Comparison of ENCODE assay signal across 19 cellular contexts in the genomic region with DNA sequence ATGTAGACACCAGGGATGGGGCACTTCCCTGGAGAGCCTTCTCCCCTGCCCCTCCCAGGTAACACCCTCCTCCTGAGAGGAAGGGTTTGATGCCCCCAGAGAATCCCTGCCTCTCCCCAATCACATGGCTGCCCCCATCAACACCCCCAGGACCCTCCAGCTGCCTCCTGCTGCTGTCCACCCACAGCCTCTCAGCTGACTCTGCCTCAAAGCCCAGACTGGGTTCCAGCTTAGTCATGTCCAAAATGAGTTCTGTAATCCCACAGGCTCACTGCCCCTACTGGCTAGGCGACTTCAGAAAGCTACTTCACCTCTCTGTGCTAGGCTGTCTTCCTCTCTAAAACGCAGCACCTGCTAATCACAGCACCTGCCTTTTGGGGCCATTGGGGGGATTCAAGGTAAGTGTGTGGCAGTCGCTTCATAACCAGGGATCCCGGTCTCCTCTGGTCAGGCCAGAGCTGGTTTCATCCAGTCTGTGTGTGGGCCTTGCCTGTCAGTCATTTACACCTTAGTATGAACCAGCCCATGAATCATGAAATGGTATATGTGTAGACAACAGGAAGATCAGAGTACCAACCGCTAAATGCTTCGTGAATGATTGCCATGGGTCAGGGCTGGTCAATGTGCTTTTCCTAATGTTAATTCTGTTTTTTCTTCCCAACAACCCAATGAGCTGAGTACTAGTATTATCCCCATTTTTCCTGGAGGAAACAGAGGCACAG. TPM values are rescaled to one million over a fixed set of nuclear protein-coding genes. Genes with fewer than 3 reads are reported as not detected.
DNase-seq lines count a peak whose midpoint lies in the region; ATAC-seq, FAIRE-seq and TF ChIP-seq lines count a peak whose summit lies in the region.
"Had no signal": no experiment of that assay in that cellular context is flagged by ENCODE, and none has a peak within 500 bp of the region (broad histone marks: within the 10 kb centered on the region; RNA-seq: fewer than 3 reads in every experiment).

No MANE protein-coding gene starts in this region.

- H3K27ac ChIP-seq in HepG2 (ENCODE audit: extremely low read length, insufficient read depth, low read length): no peak overlapping the region
- H3K27ac ChIP-seq: thyroid gland had no signal

- no peak overlapping the region for H3K4me3 Mint-ChIP-seq in activated naive CD8-positive, alpha-beta T cell treated with anti-CD3 and anti-CD28 coated beads, Interleukin-2, amount 10 ng/mL, durations not matched to agents 7 days and 5 days
- H3K4me3 Mint-ChIP-seq in activated naive CD8-positive, alpha-beta T cell treated with anti-CD3 and anti-CD28 coated beads, Interleukin-2, amount 50 U/mL, for 24 hours: no peak overlapping the region
- H3K4me3 Mint-ChIP-seq: activated naive CD8-positive, alpha-beta T cell; neural crest cell; WTC11 had no signal

- H3K4me2 ChIP-seq in HepG2 (ENCODE audit: low read depth, low read length): no peak overlapping the region
- H3K4me2 ChIP-seq: smooth muscle cell had no signal

- no peaks in the 10 kb centered on the region for H3K9me3 Mint-ChIP-seq in activated naive CD8-positive, alpha-beta T cell treated with anti-CD3 and anti-CD28 coated beads, Interleukin-2, amount 10 ng/mL, durations not matched to agents 7 days and 5 days
- H3K9me3 Mint-ChIP-seq in activated naive CD8-positive, alpha-beta T cell treated with anti-CD3 and anti-CD28 coated beads, Interleukin-2, amount 50 U/mL, for 24 hours: no peaks in the 10 kb centered on the region
- H3K9me3 Mint-ChIP-seq: neural crest cell, WTC11 had no signal

- no peaks in the 10 kb centered on the region for H3K79me2 ChIP-seq in HepG2 (ENCODE audit: insufficient read depth, low read length)

- no TSS peak for BruUV-seq in HepG2 (replicated peaks; lab: Mats Ljungman, UMichigan)

- H3K36me3 ChIP-seq in HepG2 (replicated peaks in 1 of 2; ENCODE audit: control insufficient read depth in 1 of 2, insufficient read depth in 2 of 2, low read length in 2 of 2): peaks cover 0 to 8% of the 10 kb centered on the region in 2 experiments; a peak in 2 of 5 replicates

- TF ChIP-seq RAD21 in HepG2 (CRISPR knock-in tag; IDR thresholded peaks at IDR 0.05): no peak

- H3K4me1 Mint-ChIP-seq in activated naive CD8-positive, alpha-beta T cell treated with anti-CD3 and anti-CD28 coated beads, Interleukin-2, amount 10 ng/mL, durations not matched to agents 7 days and 5 days: peaks cover 3% of the 10 kb centered on the region
- H3K4me1 Mint-ChIP-seq in activated naive CD8-positive, alpha-beta T cell treated with anti-CD3 and anti-CD28 coated beads, Interleukin-2, amount 50 U/mL, for 24 hours: no peaks in the 10 kb centered on the region

- no peaks in the 10 kb centered on the region for H3K27me3 Mint-ChIP-seq in activated naive CD8-positive, alpha-beta T cell treated with anti-CD3 and anti-CD28 coated beads, Interleukin-2, amount 10 ng/mL, durations not matched to agents 7 days and 5 days
- no peaks in the 10 kb centered on the region for H3K27me3 Mint-ChIP-seq in activated naive CD8-positive, alpha-beta T cell treated with anti-CD3 and anti-CD28 coated beads, Interleukin-2, amount 50 U/mL, for 24 hours
- H3K27me3 Mint-ChIP-seq: activated naive CD8-positive, alpha-beta T cell had no signal

- peak; percentile 27 for TF ChIP-seq CTCF in choroid plexus epithelial cell (conservative IDR thresholded peaks at IDR 0.05; ENCODE audit: low read depth, low read length)
- no peak for TF ChIP-seq CTCF in HepG2 (CRISPR knock-in tag; IDR thresholded peaks at IDR 0.05)

- 75% methylated on average over 6 of the region's 6 CpGs for WGBS in HepG2 (ENCODE audit: low lambda C conversion rate)

- in situ Hi-C loops in HepG2 (cut with HindIII; ENCODE audit: extremely low pct_ligation_motif_present, low pct_unique_long_range_greater_than_20kb): no loop called here

- no peak overlapping the region for H2AFZ ChIP-seq in HepG2 (ENCODE audit: low read length)

- FAIRE-seq in HepG2 (lab: Jason Lieb, UNC): no peak
- FAIRE-seq: A204.1, frontal cortex, GM19239 had no signal

- POLR2A ChIA-PET in activated naive CD8-positive, alpha-beta T cell treated with anti-CD3 and anti-CD28 coated beads, Interleukin-2, amount 10 ng/mL, durations not matched to agents 7 days and 5 days (lab: Charles Lee): no interaction called here
- POLR2A ChIA-PET in HepG2 (lab: Yijun Ruan, JAX): no interaction called here

- peaks cover 11% of the 10 kb centered on the region; the same call in 1 of the 2 replicates for H3K4me1 ChIP-seq in HepG2 (ENCODE audit: insufficient read depth, low read length)

- H3K4me3 ChIP-seq in choroid plexus epithelial cell (ENCODE audit: low read depth, low read length) (no peak overlapping the region), HepG2 (replicated peaks in 1 of 3; ENCODE audit: insufficient read depth in 1 of 3, low read depth in 2 of 3, low read length in 3 of 3) (no peak overlapping the region)
- H3K4me3 ChIP-seq: smooth muscle cell, thyroid gland had no signal

- TF ChIP-seq EP300 in HepG2 (IDR thresholded peaks at IDR 0.05; ENCODE audit: low read depth in 2 of 2, low read length in 2 of 2) (no peak), HepG2 (CRISPR knock-in tag; IDR thresholded peaks at IDR 0.05; ENCODE audit: borderline replicate concordance) (no peak)

- DNase-seq in activated naive CD8-positive, alpha-beta T cell treated with anti-CD3 and anti-CD28 coated beads, Interleukin-2, amount 10 ng/mL, durations not matched to agents 7 days and 5 days: no peak
- DNase-seq in activated naive CD8-positive, alpha-beta T cell treated with anti-CD3 and anti-CD28 coated beads, Interleukin-2, amount 50 U/mL, for 24 hours: no peak
- DNase-seq in choroid plexus epithelial cell (ENCODE audit: low read depth) (peak; percentile 60), HepG2 (ENCODE audit: low spot score) (no peak), GDM1 (lab: John Stamatoyannopoulos, UW) (no peak), DMS153 (lab: John Stamatoyannopoulos, UW) (no peak)
- DNase-seq: cortex of kidney, left cardiac atrium, NCI-H2081 treated with DMSO at 0.1 percent for 48 hours, thyroid gland had no signal

- intact Hi-C loops in HepG2 (cut with micrococcal nuclease; ENCODE audit: unreplicated experiment): no loop called here

- H3K9ac ChIP-seq in HepG2 (ENCODE audit: insufficient read depth, low read depth, low read length): no peak overlapping the region

- TF ChIP-seq POLR2A in HepG2 (IDR thresholded peaks at IDR 0.05; ENCODE audit: insufficient read depth in 1 of 2, low read depth in 2 of 2, low read length in 2 of 2): no peak

- H4K20me1 ChIP-seq in HepG2 (ENCODE audit: insufficient read depth, low read length): no peaks in the 10 kb centered on the region

- peak overlapping the region; percentile 66 for H3K27ac Mint-ChIP-seq in activated naive CD8-positive, alpha-beta T cell treated with anti-CD3 and anti-CD28 coated beads, Interleukin-2, amount 10 ng/mL, durations not matched to agents 7 days and 5 days
- no peak overlapping the region for H3K27ac Mint-ChIP-seq in activated naive CD8-positive, alpha-beta T cell treated with anti-CD3 and anti-CD28 coated beads, Interleukin-2, amount 50 U/mL, for 24 hours
- H3K27ac Mint-ChIP-seq: activated naive CD8-positive, alpha-beta T cell; WTC11 had no signal

- no peaks in the 10 kb centered on the region for H3K36me3 Mint-ChIP-seq in activated naive CD8-positive, alpha-beta T cell treated with anti-CD3 and anti-CD28 coated beads, Interleukin-2, amount 10 ng/mL, durations not matched to agents 7 days and 5 days
- no peaks in the 10 kb centered on the region for H3K36me3 Mint-ChIP-seq in activated naive CD8-positive, alpha-beta T cell treated with anti-CD3 and anti-CD28 coated beads, Interleukin-2, amount 50 U/mL, for 24 hours (ENCODE audit: low read depth)
- H3K36me3 Mint-ChIP-seq: activated naive CD8-positive, alpha-beta T cell; WTC11 had no signal

- no peaks in the 10 kb centered on the region for H3K27me3 ChIP-seq in HepG2 (ENCODE audit: control insufficient read depth in 1 of 2, insufficient read depth in 2 of 2, low read length in 2 of 2)
- H3K27me3 ChIP-seq: thyroid gland had no signal

- CTCF ChIA-PET in HepG2 (lab: Yijun Ruan, JAX; ENCODE audit: low intra/inter-chr PET ratio, low total read pairs): no interaction called here

- ATAC-seq in activated naive CD8-positive, alpha-beta T cell treated with anti-CD3 and anti-CD28 coated beads, Interleukin-2, amount 10 ng/mL, durations not matched to agents 7 days and 5 days (ENCODE audit: low read depth): no peak
- ATAC-seq in activated naive CD8-positive, alpha-beta T cell treated with anti-CD3 and anti-CD28 coated beads, Interleukin-2, amount 50 U/mL, for 24 hours: no peak
- ATAC-seq in HepG2 (peak; percentile 41), SK-N-SH treated with all-trans-retinoic acid at 6 μM for 48 hours (no peak), HG03520 (IDR thresholded peaks at IDR 0.05; ENCODE audit: unreplicated experiment) (no peak)
- ATAC-seq: WTC11 had no signal

- no peaks in the 10 kb centered on the region for H3K9me3 ChIP-seq in HepG2 (ENCODE audit: low read length)
- H3K9me3 ChIP-seq: thyroid gland had no signal

RNA-seq across cellular contexts. Expression of a gene that starts 40.4 kb away (rescaled TPM):
- 10 to 100 TPM; 17.6 TPM for total RNA-seq in activated naive CD8-positive, alpha-beta T cell treated with anti-CD3 and anti-CD28 coated beads, Interleukin-2, amount 10 ng/mL, durations not matched to agents 7 days and 5 days
- 12.8 and 13.3 TPM in 2 replicates for total RNA-seq in HepG2 (2016; rRNA removed; fragmentation: Illumina TruSeq; extraction: Trizol)
- 7.3 and 10.0 TPM in 2 replicates for total RNA-seq in HepG2 (2016; cell fraction: cytosol; rRNA removed; fragmentation: Illumina TruSeq; extraction: Trizol; ENCODE audit: low read depth)
- 10.9 and 15.1 TPM in 2 replicates for total RNA-seq in HepG2 (2016; cell fraction: insoluble cytoplasmic fraction; rRNA removed; fragmentation: Illumina TruSeq; extraction: Trizol)
- 15.3 and 15.8 TPM in 2 replicates for total RNA-seq in HepG2 (2016; cell fraction: membrane; rRNA removed; fragmentation: Illumina TruSeq; extraction: Trizol)
- total RNA-seq in HepG2 (2016; cell fraction: nucleus; rRNA removed; fragmentation: Illumina TruSeq; extraction: Trizol): 9.0 and 11.5 TPM in 2 replicates
- 18.7 and 21.6 TPM in 2 replicates for polyA plus RNA-seq in HepG2 (2011; rRNA removed)
- 7.6 and 16.3 TPM in 2 replicates for polyA plus RNA-seq in HepG2 (2011; cell fraction: cytosol; rRNA removed)
- polyA plus RNA-seq in HepG2 (2011; cell fraction: nucleus; rRNA removed): 14.8 and 19.8 TPM in 2 replicates
- 4.8 and 7.7 TPM in 2 replicates for polyA plus RNA-seq in HepG2 (2012)
- polyA plus RNA-seq in HepG2 (2016; cell fraction: cytosol; fragmentation: Illumina TruSeq; extraction: Trizol; ENCODE audit: low read depth): 8.4 and 9.0 TPM in 2 replicates
- polyA plus RNA-seq in HepG2 (2016; cell fraction: insoluble cytoplasmic fraction; fragmentation: Illumina TruSeq; extraction: Trizol; ENCODE audit: low read depth): 13.2 and 14.2 TPM in 2 replicates
- polyA plus RNA-seq in HepG2 (2016; cell fraction: membrane; fragmentation: Illumina TruSeq; extraction: Trizol; ENCODE audit: low read depth): 12.3 and 14.8 TPM in 2 replicates
- 26.4 and 27.9 TPM in 2 replicates for polyA plus RNA-seq in HepG2 (2016; cell fraction: nucleus; fragmentation: Illumina TruSeq; extraction: Trizol; ENCODE audit: insufficient read depth, low read depth)
- 22.8 and 39.7 TPM in 2 replicates for polyA minus RNA-seq in HepG2 (2011; rRNA and poly(A)+ RNA removed; ENCODE audit: low replicate concordance)
- polyA minus RNA-seq in HepG2 (2011; cell fraction: cytosol; rRNA and poly(A)+ RNA removed): 9.2 and 12.8 TPM in 2 replicates
- polyA minus RNA-seq in HepG2 (2011; cell fraction: nucleus; rRNA and poly(A)+ RNA removed): 9.1 and 10.8 TPM in 2 replicates

RNA-seq across cellular contexts. Expression of a gene that starts 52.2 kb away (rescaled TPM):
- total RNA-seq in activated naive CD8-positive, alpha-beta T cell treated with anti-CD3 and anti-CD28 coated beads, Interleukin-2, amount 10 ng/mL, durations not matched to agents 7 days and 5 days: not detected
- total RNA-seq in HepG2 (2016; rRNA removed; fragmentation: Illumina TruSeq; extraction: Trizol): 225 and 502 TPM in 2 replicates
- 33.5 and 35.5 TPM in 2 replicates for total RNA-seq in HepG2 (2016; cell fraction: cytosol; rRNA removed; fragmentation: Illumina TruSeq; extraction: Trizol; ENCODE audit: low read depth)
- 215 and 502 TPM in 2 replicates for total RNA-seq in HepG2 (2016; cell fraction: insoluble cytoplasmic fraction; rRNA removed; fragmentation: Illumina TruSeq; extraction: Trizol)
- 52.5 and 53.3 TPM in 2 replicates for total RNA-seq in HepG2 (2016; cell fraction: membrane; rRNA removed; fragmentation: Illumina TruSeq; extraction: Trizol)
- 408 and 459 TPM in 2 replicates for total RNA-seq in HepG2 (2016; cell fraction: nucleus; rRNA removed; fragmentation: Illumina TruSeq; extraction: Trizol)
- 397 and 426 TPM in 2 replicates for polyA plus RNA-seq in HepG2 (2011; rRNA removed)
- 243 and 350 TPM in 2 replicates for polyA plus RNA-seq in HepG2 (2011; cell fraction: cytosol; rRNA removed)
- 216 and 252 TPM in 2 replicates for polyA plus RNA-seq in HepG2 (2011; cell fraction: nucleus; rRNA removed)
- 62.0 and 149 TPM in 2 replicates for polyA plus RNA-seq in HepG2 (2012)
- polyA plus RNA-seq in HepG2 (2016; cell fraction: cytosol; fragmentation: Illumina TruSeq; extraction: Trizol; ENCODE audit: low read depth): 47.7 and 50.1 TPM in 2 replicates
- polyA plus RNA-seq in HepG2 (2016; cell fraction: insoluble cytoplasmic fraction; fragmentation: Illumina TruSeq; extraction: Trizol; ENCODE audit: low read depth): 245 and 256 TPM in 2 replicates
- polyA plus RNA-seq in HepG2 (2016; cell fraction: membrane; fragmentation: Illumina TruSeq; extraction: Trizol; ENCODE audit: low read depth): 48.1 and 51.7 TPM in 2 replicates
- polyA plus RNA-seq in HepG2 (2016; cell fraction: nucleus; fragmentation: Illumina TruSeq; extraction: Trizol; ENCODE audit: insufficient read depth, low read depth): 704 and 739 TPM in 2 replicates
- polyA minus RNA-seq in HepG2 (2011; rRNA and poly(A)+ RNA removed; ENCODE audit: low replicate concordance): 0.21 and 469 TPM in 2 replicates
- 339 and 439 TPM in 2 replicates for polyA minus RNA-seq in HepG2 (2011; cell fraction: cytosol; rRNA and poly(A)+ RNA removed)
- polyA minus RNA-seq in HepG2 (2011; cell fraction: nucleus; rRNA and poly(A)+ RNA removed): 61.8 and 63.7 TPM in 2 replicates
- total RNA-seq: left cardiac atrium, neural crest cell, smooth muscle cell, thyroid gland had no signal
- polyA plus RNA-seq: smooth muscle cell had no signal

RNA-seq across cellular contexts. Expression of a gene that starts 56.7 kb away (rescaled TPM):
- total RNA-seq in activated naive CD8-positive, alpha-beta T cell treated with anti-CD3 and anti-CD28 coated beads, Interleukin-2, amount 10 ng/mL, durations not matched to agents 7 days and 5 days: not detected
- not detected in 2 replicates for total RNA-seq in HepG2 (2016; rRNA removed; fragmentation: Illumina TruSeq; extraction: Trizol)
- total RNA-seq in HepG2 (2016; cell fraction: cytosol; rRNA removed; fragmentation: Illumina TruSeq; extraction: Trizol; ENCODE audit: low read depth): not detected in 2 replicates
- total RNA-seq in HepG2 (2016; cell fraction: insoluble cytoplasmic fraction; rRNA removed; fragmentation: Illumina TruSeq; extraction: Trizol): not detected in 2 replicates
- total RNA-seq in HepG2 (2016; cell fraction: membrane; rRNA removed; fragmentation: Illumina TruSeq; extraction: Trizol): not detected in 2 replicates
- total RNA-seq in HepG2 (2016; cell fraction: nucleus; rRNA removed; fragmentation: Illumina TruSeq; extraction: Trizol): not detected in 2 replicates
- 0.28 and 0.30 TPM in 2 replicates for polyA plus RNA-seq in HepG2 (2011; rRNA removed)
- polyA plus RNA-seq in HepG2 (2011; cell fraction: cytosol; rRNA removed): 0.38 and 0.42 TPM in 2 replicates
- 0.23 and 0.29 TPM in 2 replicates for polyA plus RNA-seq in HepG2 (2011; cell fraction: nucleus; rRNA removed)
- 0.19 TPM in 1 of 2 replicates, not detected in the other for polyA plus RNA-seq in HepG2 (2012)
- polyA plus RNA-seq in HepG2 (2016; cell fraction: cytosol; fragmentation: Illumina TruSeq; extraction: Trizol; ENCODE audit: low read depth): 0.57 TPM in 1 of 2 replicates, not detected in the other
- not detected in 2 replicates for polyA plus RNA-seq in HepG2 (2016; cell fraction: insoluble cytoplasmic fraction; fragmentation: Illumina TruSeq; extraction: Trizol; ENCODE audit: low read depth)
- polyA plus RNA-seq in HepG2 (2016; cell fraction: membrane; fragmentation: Illumina TruSeq; extraction: Trizol; ENCODE audit: low read depth): not detected in 2 replicates
- polyA plus RNA-seq in HepG2 (2016; cell fraction: nucleus; fragmentation: Illumina TruSeq; extraction: Trizol; ENCODE audit: insufficient read depth, low read depth): not detected in 2 replicates
- polyA minus RNA-seq in HepG2 (2011; rRNA and poly(A)+ RNA removed; ENCODE audit: low replicate concordance): 0.18 TPM in 1 of 2 replicates, not detected in the other
- polyA minus RNA-seq in HepG2 (2011; cell fraction: cytosol; rRNA and poly(A)+ RNA removed): not detected in 2 replicates
- polyA minus RNA-seq in HepG2 (2011; cell fraction: nucleus; rRNA and poly(A)+ RNA removed): not detected in 2 replicates

Comparison
In these comparisons a context has a peak if more than half of its experiments do, and no peak if none do; other contexts are left out.
1. RNA of a gene that starts 52.2 kb away (total RNA-seq): 33.5 to 502 TPM in HepG2; not detected in activated naive CD8-positive, alpha-beta T cell treated with anti-CD3 and anti-CD28 coated beads, Interleukin-2, amount 10 ng/mL, durations not matched to agents 7 days and 5 days; every median in the first group is over 10 times any median in the second.